Comparison of ENCODE assay signal across 8 cellular contexts in the genomic region with DNA sequence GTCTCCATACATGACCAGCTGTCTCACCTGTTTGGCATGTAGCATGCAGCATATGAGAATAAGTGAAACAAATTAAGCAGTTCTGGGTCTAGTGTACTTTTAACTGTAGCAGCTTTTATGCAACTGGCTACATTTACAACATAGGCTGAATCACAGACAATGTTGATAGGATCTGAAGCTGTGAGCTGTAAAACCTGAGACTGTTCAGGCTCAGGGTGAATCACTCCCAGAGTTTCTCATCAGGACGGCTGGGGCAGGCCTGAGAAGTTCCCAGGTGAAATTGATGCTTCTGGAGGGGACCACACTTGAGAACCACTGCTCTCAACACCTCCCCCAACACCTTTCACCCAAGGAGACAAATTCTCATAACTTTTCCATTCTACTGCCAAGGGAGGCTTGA.
DNase-seq lines count a peak whose midpoint lies in the region; ATAC-seq and TF ChIP-seq lines count a peak whose summit lies in the region.
"Not testable (repeated sequence)": the region's sequence is repeated elsewhere in the genome, so short reads cannot be mapped to it uniquely, and the experiment has no call there.

No MANE protein-coding gene starts in this region.

- not testable (repeated sequence) for H2BK15ac ChIP-seq in mesenchymal stem cell (ENCODE audit: low read depth, poor library complexity, severe bottlenecking)

- not testable (repeated sequence) for H2AK5ac ChIP-seq in mesenchymal stem cell (ENCODE audit: low read length, severe bottlenecking)

- H3K23ac ChIP-seq in mesenchymal stem cell (ENCODE audit: low read length in 2 of 2), result not testable (repeated sequence)

- H3K27ac Mint-ChIP-seq in activated CD4-positive, alpha-beta T cell treated with anti-CD3 and anti-CD28 coated beads for 36 hours; activated naive CD4-positive, alpha-beta T cell treated with anti-CD3 and anti-CD28 coated beads, Interleukin-2, amount 50 U/mL, for 72 hours; stimulated activated effector memory CD8-positive, alpha-beta T cell treated with anti-CD3 and anti-CD28 coated beads, Interleukin-12 subunit alpha, Interleukin-12 subunit beta, amount 100 ng/mL, for 72 hours: not testable (repeated sequence)

- DNase-seq in EL (peak; percentile 28), M059J (ENCODE audit: low read depth) (peak; percentile 74), choroid plexus epithelial cell (ENCODE audit: low read depth) (peak; percentile 54), foreskin fibroblast (peak; percentile 48 to 70), mesenchymal stem cell (peak; percentile 57)
- peak; percentile 28 for DNase-seq in activated CD4-positive, alpha-beta T cell treated with anti-CD3 and anti-CD28 coated beads for 36 hours
- DNase-seq in activated naive CD4-positive, alpha-beta T cell treated with anti-CD3 and anti-CD28 coated beads, Interleukin-2, amount 50 U/mL, for 72 hours (ENCODE audit: low spot score in 2 of 2); stimulated activated effector memory CD8-positive, alpha-beta T cell treated with anti-CD3 and anti-CD28 coated beads, Interleukin-12 subunit alpha, Interleukin-12 subunit beta, amount 100 ng/mL, for 72 hours (ENCODE audit: low spot score in 2 of 2): not testable (repeated sequence)

- not testable (repeated sequence) for TF ChIP-seq CTCF in choroid plexus epithelial cell (conservative IDR thresholded peaks at IDR 0.05; ENCODE audit: low read depth, low read length); foreskin fibroblast (IDR thresholded peaks at IDR 0.05; ENCODE audit: low read depth, low read length)

- H2BK120ac ChIP-seq in mesenchymal stem cell (ENCODE audit: low read depth, low read length), result not testable (repeated sequence)

- not testable (repeated sequence) for H3K14ac ChIP-seq in mesenchymal stem cell (ENCODE audit: low read length in 2 of 2)

- not testable (repeated sequence) for H3K4me3 Mint-ChIP-seq in activated CD4-positive, alpha-beta T cell treated with anti-CD3 and anti-CD28 coated beads for 36 hours; stimulated activated effector memory CD8-positive, alpha-beta T cell treated with anti-CD3 and anti-CD28 coated beads, Interleukin-12 subunit alpha, Interleukin-12 subunit beta, amount 100 ng/mL, for 72 hours

- H3K27ac ChIP-seq in mesenchymal stem cell (ENCODE audit: low read length, poor library complexity, severe bottlenecking), result not testable (repeated sequence)

- peaks cover 11% of the 10 kb centered on the region for H3K4me1 Mint-ChIP-seq in activated CD4-positive, alpha-beta T cell treated with anti-CD3 and anti-CD28 coated beads for 36 hours
- H3K4me1 Mint-ChIP-seq in stimulated activated effector memory CD8-positive, alpha-beta T cell treated with anti-CD3 and anti-CD28 coated beads, Interleukin-12 subunit alpha, Interleukin-12 subunit beta, amount 100 ng/mL, for 72 hours, result peaks cover 10% of the 10 kb centered on the region

- not testable (repeated sequence) for H2AFZ ChIP-seq in mesenchymal stem cell (ENCODE audit: low read depth, low read length)

- not testable (repeated sequence) for H3K9ac ChIP-seq in mesenchymal stem cell (ENCODE audit: low read length)

- H3K36me3 Mint-ChIP-seq in activated CD4-positive, alpha-beta T cell treated with anti-CD3 and anti-CD28 coated beads for 36 hours (ENCODE audit: low read depth); activated naive CD4-positive, alpha-beta T cell treated with anti-CD3 and anti-CD28 coated beads, Interleukin-2, amount 50 U/mL, for 72 hours: not testable (repeated sequence)
- peaks cover 15% of the 10 kb centered on the region for H3K36me3 Mint-ChIP-seq in stimulated activated effector memory CD8-positive, alpha-beta T cell treated with anti-CD3 and anti-CD28 coated beads, Interleukin-12 subunit alpha, Interleukin-12 subunit beta, amount 100 ng/mL, for 72 hours

- H3K79me1 ChIP-seq in mesenchymal stem cell (replicated peaks; ENCODE audit: low read length, poor library complexity, severe bottlenecking), result not testable (repeated sequence)

- not testable (repeated sequence) for H2BK12ac ChIP-seq in mesenchymal stem cell (ENCODE audit: low read length in 2 of 2)

- not testable (repeated sequence) for H3K36me3 ChIP-seq in mesenchymal stem cell (ENCODE audit: control insufficient read depth in 1 of 2, insufficient read depth in 2 of 2, low read depth in 1 of 2, low read length in 2 of 2)

- CTCF ChIA-PET in activated CD4-positive, alpha-beta T cell treated with anti-CD3 and anti-CD28 coated beads for 36 hours (lab: Charles Lee), result interaction anchor here (1.2 kb wide), 1 partner anchor 10 kb away, joined by 3 read pairs; no protein-coding TSS in a partner anchor

- H3K27me3 ChIP-seq in mesenchymal stem cell (ENCODE audit: control insufficient read depth in 1 of 2, insufficient read depth in 1 of 2, low read length in 2 of 2), result not testable (repeated sequence)

- H3K9me3 ChIP-seq in mesenchymal stem cell (ENCODE audit: control insufficient read depth, low read length), result not testable (repeated sequence)

- ATAC-seq in activated CD4-positive, alpha-beta T cell treated with anti-CD3 and anti-CD28 coated beads for 36 hours, result peak; percentile 87
- peak; percentile 35 to 99 for ATAC-seq in activated naive CD4-positive, alpha-beta T cell treated with anti-CD3 and anti-CD28 coated beads, Interleukin-2, amount 50 U/mL, for 72 hours
- peak; percentile 73 for ATAC-seq in stimulated activated effector memory CD8-positive, alpha-beta T cell treated with anti-CD3 and anti-CD28 coated beads, Interleukin-12 subunit alpha, Interleukin-12 subunit beta, amount 100 ng/mL, for 72 hours

- H3K4me3 ChIP-seq in choroid plexus epithelial cell (ENCODE audit: low read depth, low read length); foreskin fibroblast (ENCODE audit: low read depth in 1 of 2, low read length in 2 of 2); mesenchymal stem cell (ENCODE audit: insufficient read depth in 1 of 2, low read depth in 1 of 2, low read length in 2 of 2): not testable (repeated sequence)

- not testable (repeated sequence) for H3K4ac ChIP-seq in mesenchymal stem cell (ENCODE audit: low read depth in 1 of 2, low read length in 2 of 2)

- not testable (repeated sequence) for H3K18ac ChIP-seq in mesenchymal stem cell (ENCODE audit: low read depth in 1 of 2, low read length in 2 of 2)

- not testable (repeated sequence) for H3K9me3 Mint-ChIP-seq in activated CD4-positive, alpha-beta T cell treated with anti-CD3 and anti-CD28 coated beads for 36 hours (ENCODE audit: low read depth); activated naive CD4-positive, alpha-beta T cell treated with anti-CD3 and anti-CD28 coated beads, Interleukin-2, amount 50 U/mL, for 72 hours; stimulated activated effector memory CD8-positive, alpha-beta T cell treated with anti-CD3 and anti-CD28 coated beads, Interleukin-12 subunit alpha, Interleukin-12 subunit beta, amount 100 ng/mL, for 72 hours

- POLR2A ChIA-PET in activated CD4-positive, alpha-beta T cell treated with anti-CD3 and anti-CD28 coated beads for 36 hours (lab: Charles Lee), result interaction anchor here (0.7 kb wide), 1 partner anchor 222 kb away, joined by 3 read pairs; no protein-coding TSS in a partner anchor

- not testable (repeated sequence) for H3K4me2 ChIP-seq in mesenchymal stem cell (ENCODE audit: low read length, poor library complexity, severe bottlenecking)

- not testable (repeated sequence) for H2BK5ac ChIP-seq in mesenchymal stem cell (ENCODE audit: low read depth, low read length, poor library complexity, severe bottlenecking)

- H3K27me3 Mint-ChIP-seq in activated CD4-positive, alpha-beta T cell treated with anti-CD3 and anti-CD28 coated beads for 36 hours, result not testable (repeated sequence)

- H4K8ac ChIP-seq in mesenchymal stem cell (ENCODE audit: low read length), result not testable (repeated sequence)

- intact Hi-C loops in activated CD4-positive, alpha-beta T cell treated with anti-CD3 and anti-CD28 coated beads for 36 hours (cut with DNase I, micrococcal nuclease), result not testable (repeated sequence)

- WGBS in mesenchymal stem cell, result 50% methylated on average over 1 of the region's 1 CpG

- not testable (repeated sequence) for H3K4me1 ChIP-seq in mesenchymal stem cell (ENCODE audit: control insufficient read depth, insufficient read depth, low read depth, low read length)

- H4K91ac ChIP-seq in mesenchymal stem cell (ENCODE audit: low read length), result not testable (repeated sequence)
